Comparison of ENCODE assay signal across 14 cellular contexts in the genomic region with DNA sequence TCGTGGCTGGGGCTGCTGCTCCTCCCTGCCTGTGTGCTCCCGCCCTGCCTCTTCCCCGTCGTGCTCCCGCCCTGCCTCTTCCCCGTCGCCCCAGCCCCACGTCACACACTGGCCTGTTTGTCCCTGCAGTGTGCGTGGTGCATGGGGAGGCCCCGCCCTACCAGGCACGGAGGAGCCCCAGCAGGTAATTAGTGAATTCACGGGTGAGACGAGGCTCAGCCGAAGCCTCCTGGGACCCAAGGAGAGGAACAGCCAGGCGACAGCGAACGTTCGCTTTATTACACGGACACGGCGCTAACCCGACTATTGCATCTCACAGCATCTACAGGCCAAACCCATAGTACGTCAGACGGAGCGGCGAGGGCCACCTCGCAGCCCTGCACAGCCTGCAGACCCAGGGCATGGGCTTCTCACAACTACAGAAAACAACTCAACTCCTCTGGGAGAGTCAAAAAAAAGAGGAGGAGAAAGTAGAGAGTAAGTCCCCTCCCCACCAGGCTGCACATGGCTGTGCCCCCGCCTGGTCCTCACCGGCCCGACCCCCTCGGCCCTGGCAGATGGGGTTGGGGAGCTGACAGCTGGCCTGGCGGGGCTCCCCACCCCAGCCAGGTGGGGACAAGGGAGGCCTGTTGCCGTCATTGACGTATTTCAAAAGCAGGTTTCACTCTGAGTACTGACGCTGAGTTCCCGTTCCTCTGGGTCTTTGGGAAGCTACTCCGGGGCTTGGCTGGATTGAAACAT. TPM values are rescaled to one million over a fixed set of nuclear protein-coding genes. Genes with fewer than 3 reads are reported as not detected.
DNase-seq lines count a peak whose midpoint lies in the region; ATAC-seq, FAIRE-seq and TF ChIP-seq lines count a peak whose summit lies in the region.
"Had no signal": no experiment of that assay in that cellular context is flagged by ENCODE, and none has a peak within 500 bp of the region (broad histone marks: within the 10 kb centered on the region; RNA-seq: fewer than 3 reads in every experiment).

No MANE protein-coding gene starts in this region.

- H3K36me3 ChIP-seq in BLaER1 treated with 17β-estradiol and CSF1 and Interleukin-3, amounts not matched to agents 10 nM and 100 nM: peaks cover 0 to 12% (median 3%) of the 10 kb centered on the region in 11 experiments; a peak in 7 of 22 replicates
- H3K36me3 ChIP-seq: thyroid gland had no signal

- H3K9me3 ChIP-seq in BLaER1 treated with 17β-estradiol and CSF1 and Interleukin-3, amounts not matched to agents 10 nM and 100 nM (replicated peaks in 1 of 11): no peaks in the 10 kb centered on the region
- H3K9me3 ChIP-seq: thyroid gland had no signal

- DNase-seq in D721Med (ENCODE audit: insufficient read length, low spot score) (peak; percentile 51), NOMO-1 treated with DMSO at 0.1 percent for 48 hours (lab: John Stamatoyannopoulos, UW; ENCODE audit: unreplicated experiment) (peak; percentile 15), left ventricle myocardium superior (no peak), Ammon's horn (ENCODE audit: low spot score) (no peak), occipital lobe (lab: John Stamatoyannopoulos, UW) (no peak), GDM1 (lab: John Stamatoyannopoulos, UW) (no peak)
- DNase-seq: activated effector memory CD4-positive, alpha-beta T cell treated with Interleukin-2 at 50 U/mL for 16 hours; NCI-H1092; posterior cingulate gyrus; thyroid gland had no signal

- ATAC-seq in left ventricle myocardium superior (peak; percentile 7), GM21576 (IDR thresholded peaks at IDR 0.05; ENCODE audit: unreplicated experiment) (no peak)
- ATAC-seq: WTC11 had no signal

- H3K9ac ChIP-seq in BLaER1 treated with 17β-estradiol and CSF1 and Interleukin-3, amounts not matched to agents 10 nM and 100 nM: peak overlapping the region in 5 of 11 experiments; percentile 14 to 54 (median 49); a peak in 8 of 22 replicates

- no peak for TF ChIP-seq CTCF in D721Med (IDR thresholded peaks at IDR 0.05; ENCODE audit: insufficient read depth, missing control alignments)

- H3K4me3 ChIP-seq in BLaER1 treated with 17β-estradiol and CSF1 and Interleukin-3, amounts not matched to agents 10 nM and 100 nM: no peak overlapping the region; a peak in 1 of 20 replicates
- H3K4me3 ChIP-seq: thyroid gland had no signal

- H3K4me2 ChIP-seq in BLaER1 treated with 17β-estradiol and CSF1 and Interleukin-3, amounts not matched to agents 10 nM and 100 nM: peak overlapping the region; percentile 48 to 87 (median 69)

- H3K27me3 ChIP-seq in BLaER1 treated with 17β-estradiol and CSF1 and Interleukin-3, amounts not matched to agents 10 nM and 100 nM: peaks cover 25 to 41% (median 33%) of the 10 kb centered on the region in 11 experiments
- H3K27me3 ChIP-seq: thyroid gland had no signal

- no peak overlapping the region for H3K27ac ChIP-seq in BLaER1 treated with 17β-estradiol and CSF1 and Interleukin-3, amounts not matched to agents 10 nM and 100 nM
- H3K27ac ChIP-seq: thyroid gland had no signal

- FAIRE-seq in D721Med (lab: Jason Lieb, UNC): no peak
- FAIRE-seq: GM18507 had no signal

- H4K20me1 ChIP-seq in BLaER1 treated with 17β-estradiol and CSF1 and Interleukin-3, amounts not matched to agents 10 nM and 100 nM: peaks cover 0 to 67% (median 17%) of the 10 kb centered on the region in 11 experiments; a peak in 12 of 22 replicates

- intact Hi-C loops in left ventricle myocardium superior (cut with micrococcal nuclease): no loop called here

- H3K4me1 ChIP-seq in BLaER1 treated with 17β-estradiol and CSF1 and Interleukin-3, amounts not matched to agents 10 nM and 100 nM: peaks cover 16 to 65% (median 39%) of the 10 kb centered on the region in 10 experiments
- H3K4me1 ChIP-seq: thyroid gland had no signal

RNA-seq across cellular contexts. Expression of gene PABPN1L, which starts 4.3 kb away (rescaled TPM):
- total RNA-seq in left ventricle myocardium superior (not detected), occipital lobe (not detected)
- total RNA-seq: thyroid gland, WTC11 had no signal

RNA-seq across cellular contexts. Expression of gene TRAPPC2L, which starts 13.9 kb away (rescaled TPM):
- total RNA-seq in left ventricle myocardium superior (59.0 TPM), occipital lobe (30.4 TPM)

RNA-seq across cellular contexts. Expression of gene GALNS, which starts 14.0 kb away (rescaled TPM):
- 14.6 TPM for total RNA-seq in left ventricle myocardium superior
- 6.6 TPM for total RNA-seq in occipital lobe

RNA-seq across cellular contexts. Expression of gene APRT, which starts 59.0 kb away (rescaled TPM):
- 40.9 TPM for total RNA-seq in left ventricle myocardium superior
- total RNA-seq in occipital lobe: 12.0 TPM

Comparison
In these comparisons a context has a peak if more than half of its experiments do, and no peak if none do; other contexts are left out.
1. DNase-seq: peak in D721Med (single experiment) and NOMO-1 treated with DMSO at 0.1 percent for 48 hours (single experiment); none in left ventricle myocardium superior (single experiment), Ammon's horn (single experiment), occipital lobe (single experiment) and GDM1 (single experiment).